1 cellular context compared by ENCODE assay signal in the genomic region with DNA sequence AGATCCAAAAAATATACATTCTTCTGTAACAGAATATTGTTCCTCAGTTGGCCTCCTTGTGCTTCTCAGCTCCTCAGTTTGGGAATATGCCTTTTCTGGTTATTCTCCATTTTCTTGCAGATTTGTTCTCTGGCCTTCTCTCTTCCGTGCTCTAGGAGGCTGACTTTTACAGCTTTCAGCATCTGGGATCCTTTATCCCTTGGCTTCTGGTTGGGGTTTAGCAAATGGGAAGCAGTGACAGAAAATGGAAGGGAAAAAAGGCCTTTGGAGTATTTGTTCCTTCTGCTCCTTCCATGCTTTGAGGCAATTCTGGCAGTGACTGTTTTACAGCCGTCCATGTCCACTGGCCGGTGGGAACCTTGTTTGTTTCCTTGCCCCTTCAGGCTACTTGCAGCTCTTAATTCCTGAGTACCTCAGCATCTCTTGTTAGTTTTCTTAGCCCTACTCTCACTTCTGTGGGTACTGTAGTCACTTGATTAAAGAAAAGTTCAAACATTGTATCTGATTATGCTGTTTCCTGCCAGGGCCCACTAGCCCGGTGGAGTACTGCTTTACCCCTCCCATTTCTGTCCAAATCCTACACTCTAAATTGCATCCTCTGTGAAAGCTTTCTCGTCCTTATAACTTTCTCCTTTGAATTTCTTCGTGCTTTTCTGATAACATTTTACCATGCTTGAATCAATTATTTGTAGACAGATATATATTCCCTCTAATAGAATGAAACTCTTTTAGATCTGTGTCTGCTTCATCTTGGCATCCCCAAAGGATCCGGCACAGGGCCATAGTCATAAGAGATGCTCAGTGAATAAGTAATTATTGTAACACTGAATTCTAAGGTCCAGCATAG.
TF ChIP-seq lines count a peak whose summit lies in the region.

No MANE protein-coding gene starts in this region.

TF ChIP-seq in WTC11, 78 proteins besides CTCF, POLR2A, EP300 and RAD21 (continued from another document):
- TF ChIP-seq, protein P1, sequence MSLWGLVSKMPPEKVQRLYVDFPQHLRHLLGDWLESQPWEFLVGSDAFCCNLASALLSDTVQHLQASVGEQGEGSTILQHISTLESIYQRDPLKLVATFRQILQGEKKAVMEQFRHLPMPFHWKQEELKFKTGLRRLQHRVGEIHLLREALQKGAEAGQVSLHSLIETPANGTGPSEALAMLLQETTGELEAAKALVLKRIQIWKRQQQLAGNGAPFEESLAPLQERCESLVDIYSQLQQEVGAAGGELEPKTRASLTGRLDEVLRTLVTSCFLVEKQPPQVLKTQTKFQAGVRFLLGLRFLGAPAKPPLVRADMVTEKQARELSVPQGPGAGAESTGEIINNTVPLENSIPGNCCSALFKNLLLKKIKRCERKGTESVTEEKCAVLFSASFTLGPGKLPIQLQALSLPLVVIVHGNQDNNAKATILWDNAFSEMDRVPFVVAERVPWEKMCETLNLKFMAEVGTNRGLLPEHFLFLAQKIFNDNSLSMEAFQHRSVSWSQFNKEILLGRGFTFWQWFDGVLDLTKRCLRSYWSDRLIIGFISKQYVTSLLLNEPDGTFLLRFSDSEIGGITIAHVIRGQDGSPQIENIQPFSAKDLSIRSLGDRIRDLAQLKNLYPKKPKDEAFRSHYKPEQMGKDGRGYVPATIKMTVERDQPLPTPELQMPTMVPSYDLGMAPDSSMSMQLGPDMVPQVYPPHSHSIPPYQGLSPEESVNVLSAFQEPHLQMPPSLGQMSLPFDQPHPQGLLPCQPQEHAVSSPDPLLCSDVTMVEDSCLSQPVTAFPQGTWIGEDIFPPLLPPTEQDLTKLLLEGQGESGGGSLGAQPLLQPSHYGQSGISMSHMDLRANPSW (CRISPR knock-in tag; conservative IDR thresholded peaks at IDR 0.05; ENCODE audit: low read depth), result no peak
- TF ChIP-seq, protein P2, sequence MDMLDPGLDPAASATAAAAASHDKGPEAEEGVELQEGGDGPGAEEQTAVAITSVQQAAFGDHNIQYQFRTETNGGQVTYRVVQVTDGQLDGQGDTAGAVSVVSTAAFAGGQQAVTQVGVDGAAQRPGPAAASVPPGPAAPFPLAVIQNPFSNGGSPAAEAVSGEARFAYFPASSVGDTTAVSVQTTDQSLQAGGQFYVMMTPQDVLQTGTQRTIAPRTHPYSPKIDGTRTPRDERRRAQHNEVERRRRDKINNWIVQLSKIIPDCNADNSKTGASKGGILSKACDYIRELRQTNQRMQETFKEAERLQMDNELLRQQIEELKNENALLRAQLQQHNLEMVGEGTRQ (CRISPR knock-in tag; IDR thresholded peaks at IDR 0.05), result no peak
